In the genomic region with DNA sequence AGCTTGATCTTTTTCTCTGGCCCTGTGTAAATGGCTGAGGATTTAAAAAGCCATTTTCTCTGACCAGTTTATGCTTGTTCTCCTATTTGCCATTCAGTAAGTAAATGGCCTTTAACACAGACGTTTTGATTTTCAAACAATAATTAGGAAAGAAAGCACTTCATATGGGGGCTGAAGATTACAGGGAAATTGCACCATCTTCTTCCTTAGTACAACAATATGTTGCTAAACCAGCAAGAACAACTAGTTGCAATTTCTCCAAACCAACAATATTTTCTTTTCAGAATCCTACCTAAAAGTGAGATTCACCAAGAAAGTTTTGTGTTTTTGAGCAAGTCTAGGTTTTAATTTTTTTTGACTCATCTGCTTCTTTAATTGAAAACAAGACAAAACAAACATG, we compare ENCODE assay signal across 20 cellular contexts.
"Had no signal": no experiment of that assay in that cellular context is flagged by ENCODE, and none has a peak within 500 bp of the region (broad histone marks: within the 10 kb centered on the region; RNA-seq: fewer than 3 reads in every experiment).

No MANE protein-coding gene starts in this region.

- H3K9me3 ChIP-seq: ovary, prostate gland, spleen, upper lobe of left lung had no signal

- H3K27me3 ChIP-seq: ovary, spleen, upper lobe of left lung had no signal

- ATAC-seq: left ventricle myocardium superior; natural killer cell; stimulated activated naive CD8-positive, alpha-beta T cell treated with anti-CD3 and anti-CD28 coated beads, Interleukin-15, Interleukin-2, amounts not matched to agents 100 U/mL and 50 U/mL, for 24 hours; WTC11 had no signal

- H3K4me1 ChIP-seq: prostate gland had no signal

- DNase-seq: activated gamma-delta T cell treated with Interleukin-2 at 50 U/mL for 16 hours; activated T-cell treated with anti-CD3 and anti-CD28 coated beads, Interleukin-2, amount 50 U/mL, for 1 hour; endodermal cell; glutamatergic neuron; hippocampal formation; left ventricle myocardium superior; midbrain; natural killer cell; ovary; spleen; stimulated activated CD4-positive, alpha-beta T cell treated with anti-CD3 and anti-CD28 coated beads, Interleukin-4, amount 100 ng/mL, for 24 hours; stimulated activated naive CD8-positive, alpha-beta T cell treated with anti-CD3 and anti-CD28 coated beads, Interleukin-15, Interleukin-2, amounts not matched to agents 100 U/mL and 50 U/mL, for 24 hours; T-helper 1 cell; upper lobe of left lung had no signal

- H3K27ac ChIP-seq: coronary artery, epithelial cell of prostate, ovary, prostate gland, upper lobe of left lung had no signal

- H3K4me3 ChIP-seq: coronary artery, ovary, prostate gland, spleen, upper lobe of left lung had no signal

- H3K36me3 ChIP-seq: ovary, prostate gland, spleen, upper lobe of left lung had no signal

- FAIRE-seq: frontal cortex, TTC549 had no signal
